In genomic region chr12:120024193-120024592, GRCh38 we compare ENCODE assay signal across 20 cellular contexts. TPM values are rescaled to one million over a fixed set of nuclear protein-coding genes. Genes with fewer than 3 reads are reported as not detected.
DNase-seq lines count a peak whose midpoint lies in the region; ATAC-seq, FAIRE-seq and TF ChIP-seq lines count a peak whose summit lies in the region.
"Had no signal": no experiment of that assay in that cellular context is flagged by ENCODE, and none has a peak within 500 bp of the region (broad histone marks: within the 10 kb centered on the region; RNA-seq: fewer than 3 reads in every experiment).

No MANE protein-coding gene starts in this region.

- no peaks in the 10 kb centered on the region for H3K9me3 ChIP-seq in SK-N-SH
- H3K9me3 ChIP-seq in K562 (replicated peaks; ENCODE audit: control insufficient read depth, insufficient read depth, low read depth, low read length) = no peaks in the 10 kb centered on the region; the same call in none of the 2 replicates
- H3K9me3 ChIP-seq: A549 had no signal

- FAIRE-seq in K562 (lab: Jason Lieb, UNC) = no peak
- FAIRE-seq: A549, D721Med, G401.6, GM12891, GM19239 had no signal

- no peak for TF ChIP-seq EP300 in SK-N-SH (IDR thresholded peaks at IDR 0.05; ENCODE audit: borderline replicate concordance in 1 of 2, low read depth in 1 of 2, low read length in 1 of 2)
- no peak for TF ChIP-seq EP300 in K562 (IDR thresholded peaks at IDR 0.05; ENCODE audit: low read length)

- H3K27me3 ChIP-seq in SK-N-SH (ENCODE audit: insufficient read depth) (no peaks in the 10 kb centered on the region), K562 (ENCODE audit: control insufficient read depth in 2 of 2, insufficient read depth in 2 of 2, low read length in 2 of 2) (peaks cover 4 to 7% of the 10 kb centered on the region in 2 experiments; a peak in 3 of 5 replicates)
- H3K27me3 ChIP-seq: BLaER1 treated with 17β-estradiol and CSF1 and Interleukin-3, amounts not matched to agents 10 nM and 100 nM had no signal

- no peak overlapping the region for H3K4me3 ChIP-seq in SK-N-SH (ENCODE audit: low read depth in 2 of 2, low read length in 1 of 2)
- no peak overlapping the region for H3K4me3 ChIP-seq in K562
- H3K4me3 ChIP-seq: A549; BLaER1 treated with 17β-estradiol and CSF1 and Interleukin-3, amounts not matched to agents 10 nM and 100 nM had no signal

- no peaks in the 10 kb centered on the region for H3K9me2 ChIP-seq in SK-N-SH

- no peak overlapping the region for H3K27ac ChIP-seq in SK-N-SH (ENCODE audit: low read depth in 2 of 2, low read length in 1 of 2)
- H3K27ac ChIP-seq in K562 (ENCODE audit: extremely low read depth, low read depth, low read length) = no peak overlapping the region
- H3K27ac ChIP-seq: 22Rv1; A549; BLaER1 treated with 17β-estradiol and CSF1 and Interleukin-3, amounts not matched to agents 10 nM and 100 nM; C4-2B had no signal

- no peak overlapping the region for H3K4me2 ChIP-seq in SK-N-SH
- no peak overlapping the region for H3K4me2 ChIP-seq in K562 (ENCODE audit: insufficient read depth, low read length)
- H3K4me2 ChIP-seq: A549; BLaER1 treated with 17β-estradiol and CSF1 and Interleukin-3, amounts not matched to agents 10 nM and 100 nM had no signal

- ATAC-seq in SK-N-SH treated with all-trans-retinoic acid at 6 μM for 48 hours (no peak), K562 (no peak), HG02623 (IDR thresholded peaks at IDR 0.05; ENCODE audit: unreplicated experiment) (no peak)
- ATAC-seq: A549; CD8-positive, alpha-beta T cell had no signal

- CTCF ChIA-PET in SK-N-SH (lab: Yijun Ruan, JAX) = no interaction called here
- CTCF ChIA-PET in K562 (lab: Yijun Ruan, JAX; ENCODE audit: low intra/inter-chr PET ratio) = no interaction called here

- 38% methylated on average over 2 of the region's 2 CpGs for WGBS in SK-N-SH (ENCODE audit: low lambda C conversion rate)
- 0% methylated on average over 2 of the region's 2 CpGs for WGBS in K562 (ENCODE audit: insufficient coverage, low coverage, missing lambda C conversion rate)

- no peak for TF ChIP-seq POLR2A in K562 (conservative IDR thresholded peaks at IDR 0.05)

- H3K9me1 ChIP-seq in K562 (ENCODE audit: control insufficient read depth, insufficient read depth, low read length) = no peaks in the 10 kb centered on the region

- TF ChIP-seq RAD21 in SK-N-SH (IDR thresholded peaks at IDR 0.05; ENCODE audit: low read length) (no peak), K562 (CRISPR knock-in tag; conservative IDR thresholded peaks at IDR 0.05 in 1 of 2, IDR thresholded peaks at IDR 0.05 in 1 of 2) (no peak)

- H4K20me1 ChIP-seq in SK-N-SH (ENCODE audit: insufficient read depth) = no peaks in the 10 kb centered on the region
- no peaks in the 10 kb centered on the region for H4K20me1 ChIP-seq in K562 (replicated peaks; ENCODE audit: control insufficient read depth, insufficient read depth, low read length)
- H4K20me1 ChIP-seq: BLaER1 treated with 17β-estradiol and CSF1 and Interleukin-3, amounts not matched to agents 10 nM and 100 nM had no signal

- H3K9ac ChIP-seq in SK-N-SH = no peak overlapping the region
- H3K9ac ChIP-seq in K562 (ENCODE audit: insufficient read depth in 1 of 2, low read depth in 2 of 2, low read length in 2 of 2) = no peak overlapping the region
- H3K9ac ChIP-seq: BLaER1 treated with 17β-estradiol and CSF1 and Interleukin-3, amounts not matched to agents 10 nM and 100 nM had no signal

- DNase-seq in SK-N-SH (no peak), K562 (ENCODE audit: extremely low read depth in 1 of 4, low spot score in 3 of 4) (no peak), H4 (ENCODE audit: low spot score) (no peak)
- DNase-seq: AML-193; Caco-2; Calu3; CD4-positive, alpha-beta T cell; CD8-positive, alpha-beta T cell; DMS79 treated with DMSO at 0.1 percent for 48 hours; GF-D8 had no signal

- intact Hi-C loops in K562 (cut with micrococcal nuclease) = no loop called here

- H3K4me1 ChIP-seq in SK-N-SH (ENCODE audit: control insufficient read depth in 1 of 2, insufficient read depth in 2 of 2, low read depth in 1 of 2, low read length in 1 of 2) = no peaks in the 10 kb centered on the region
- no peaks in the 10 kb centered on the region for H3K4me1 ChIP-seq in K562 (replicated peaks in 1 of 2; ENCODE audit: control insufficient read depth in 2 of 2, insufficient read depth in 2 of 2, low read length in 2 of 2)
- H3K4me1 ChIP-seq: A549; BLaER1 treated with 17β-estradiol and CSF1 and Interleukin-3, amounts not matched to agents 10 nM and 100 nM; Caco-2 had no signal

- H3K79me2 ChIP-seq in SK-N-SH (ENCODE audit: insufficient read depth) = no peaks in the 10 kb centered on the region
- no peaks in the 10 kb centered on the region for H3K79me2 ChIP-seq in K562 (ENCODE audit: control insufficient read depth, insufficient read depth, low read length)

- no peaks in the 10 kb centered on the region for H3F3A ChIP-seq in SK-N-SH (replicated peaks; ENCODE audit: insufficient read depth)

- no TSS peak for BruUV-seq in K562 (replicated peaks; lab: Mats Ljungman, UMichigan)

- no peak overlapping the region for H2AFZ ChIP-seq in SK-N-SH (ENCODE audit: low read depth)
- no peak overlapping the region for H2AFZ ChIP-seq in K562 (ENCODE audit: low read depth, low read length)

- POLR2A ChIA-PET in SK-N-SH (lab: Yijun Ruan, JAX) = no interaction called here
- POLR2A ChIA-PET in K562 (lab: Yijun Ruan, JAX) = no interaction called here

- TF ChIP-seq CTCF in SK-N-SH (IDR thresholded peaks at IDR 0.05) = no peak
- no peak for TF ChIP-seq CTCF in K562 (IDR thresholded peaks at IDR 0.05 in 2 of 3, conservative IDR thresholded peaks at IDR 0.05 in 1 of 3; ENCODE audit: insufficient read depth in 2 of 3, low read depth in 1 of 3, low read length in 3 of 3)

- no peaks in the 10 kb centered on the region for H3K36me3 ChIP-seq in SK-N-SH (replicated peaks in 1 of 2; ENCODE audit: control insufficient read depth in 1 of 2, insufficient read depth in 2 of 2, low read length in 1 of 2)
- no peaks in the 10 kb centered on the region for H3K36me3 ChIP-seq in K562 (ENCODE audit: control insufficient read depth, insufficient read depth, low read length)
- H3K36me3 ChIP-seq: BLaER1 treated with 17β-estradiol and CSF1 and Interleukin-3, amounts not matched to agents 10 nM and 100 nM had no signal

- in situ Hi-C loops in K562 (cut with MboI) = no loop called here

TF ChIP-seq in SK-N-SH treated with all-trans-retinoic acid at 6 μM for 48 hours, 23 proteins besides CTCF, POLR2A, EP300 and RAD21 (continues in another document):
- TF ChIP-seq ZNF565 (CRISPR knock-in tag; conservative IDR thresholded peaks at IDR 0.05; ENCODE audit: low read depth) (no peak), ZFP30 (CRISPR knock-in tag; IDR thresholded peaks at IDR 0.05) (peak; percentile 80), OSR1 (CRISPR knock-in tag; IDR thresholded peaks at IDR 0.05) (no peak)

TF ChIP-seq in SK-N-SH, 30 proteins besides CTCF, POLR2A, EP300 and RAD21:
- no peak for TF ChIP-seq MEF2A (IDR thresholded peaks at IDR 0.05; ENCODE audit: borderline replicate concordance, low read depth)
- no peak for TF ChIP-seq JUND (IDR thresholded peaks at IDR 0.05)
- TF ChIP-seq RCOR1 (IDR thresholded peaks at IDR 0.05; ENCODE audit: low read length) = no peak
- no peak for TF ChIP-seq RXRA (IDR thresholded peaks at IDR 0.05; ENCODE audit: borderline replicate concordance, low read depth)
- no peak for TF ChIP-seq FOXJ3 (CRISPR knock-in tag; IDR thresholded peaks at IDR 0.05)

TF ChIP-seq in K562, 482 proteins besides CTCF, POLR2A, EP300 and RAD21 (continues in another document):
- TF ChIP-seq TRIM28 (IDR thresholded peaks at IDR 0.05) (peak; percentile 71), PTRF (tag; IDR thresholded peaks at IDR 0.05) (no peak)

RNA-seq across cellular contexts. Expression of gene BICDL1, which starts 35.2 kb away (rescaled TPM):
- 0.35 and 0.44 TPM in 2 replicates for polyA plus RNA-seq in SK-N-SH (2012; rRNA removed)
- 0.23 and 0.43 TPM in 2 replicates for polyA plus RNA-seq in SK-N-SH (2012; cell fraction: cytosol; rRNA removed)
- 0.60 and 0.63 TPM in 2 replicates for polyA plus RNA-seq in SK-N-SH (2012; cell fraction: nucleus; rRNA removed)
- 3.6 and 4.0 TPM in 2 replicates for total RNA-seq in K562 (2011; cell fraction: chromatin; rRNA removed; ENCODE audit: low replicate concordance)
- 1.8 and 2.2 TPM in 2 replicates for total RNA-seq in K562 (2011; cell fraction: nucleolus; rRNA removed)
- 2.6 and 3.4 TPM in 2 replicates for total RNA-seq in K562 (2011; cell fraction: nucleoplasm; rRNA removed)
- total RNA-seq in K562 (2014; rRNA removed) = 0.64 and 0.86 TPM in 2 replicates
- 0.22 and 0.40 TPM in 2 replicates for total RNA-seq in K562 (2014; rRNA removed; fragmentation: Illumina TruSeq; extraction: Trizol)
- total RNA-seq in K562 (2015; rRNA removed; fragmentation: Illumina TruSeq; extraction: Trizol) = 0.57 and 0.58 TPM in 2 replicates
- 0.95 and 1.3 TPM in 2 replicates for total RNA-seq in K562 (2021)
- 1.4 and 1.7 TPM in 2 replicates for polyA plus RNA-seq in K562 (2011; rRNA removed)
- 0.95 and 0.99 TPM in 2 replicates for polyA plus RNA-seq in K562 (2011; cell fraction: cytosol; rRNA removed)
- 5.4 and 5.5 TPM in 2 replicates for polyA plus RNA-seq in K562 (2011; cell fraction: nucleus; rRNA removed)
- 0.36 and 0.95 TPM in 2 replicates for polyA plus RNA-seq in K562 (2012)
- 0.53 and 0.56 TPM in 2 replicates for polyA plus RNA-seq in K562 (2014; fragmentation: Illumina TruSeq; extraction: Trizol)
- under 1 TPM; 0.06 to 0.07 TPM for polyA plus RNA-seq in K562 (2014; fragmentation: Nextera tagmentation; extraction: Ambion mirVana)
- polyA plus RNA-seq in K562 (2014; rRNA removed) = 0.76 and 2.0 TPM in 2 replicates
- polyA minus RNA-seq in K562 (2011; rRNA and poly(A)+ RNA removed) = 0.91 and 1.3 TPM in 2 replicates
- polyA minus RNA-seq in K562 (2011; cell fraction: cytosol; rRNA and poly(A)+ RNA removed) = 0.48 and 1.9 TPM in 2 replicates
- 0.67 and 0.89 TPM in 2 replicates for polyA minus RNA-seq in K562 (2011; cell fraction: nucleus; rRNA and poly(A)+ RNA removed)
- 1.4 and 6.8 TPM in 2 replicates for total RNA-seq in H4 (2014; rRNA removed; shearing (Covaris generic))
